In the genomic region with DNA sequence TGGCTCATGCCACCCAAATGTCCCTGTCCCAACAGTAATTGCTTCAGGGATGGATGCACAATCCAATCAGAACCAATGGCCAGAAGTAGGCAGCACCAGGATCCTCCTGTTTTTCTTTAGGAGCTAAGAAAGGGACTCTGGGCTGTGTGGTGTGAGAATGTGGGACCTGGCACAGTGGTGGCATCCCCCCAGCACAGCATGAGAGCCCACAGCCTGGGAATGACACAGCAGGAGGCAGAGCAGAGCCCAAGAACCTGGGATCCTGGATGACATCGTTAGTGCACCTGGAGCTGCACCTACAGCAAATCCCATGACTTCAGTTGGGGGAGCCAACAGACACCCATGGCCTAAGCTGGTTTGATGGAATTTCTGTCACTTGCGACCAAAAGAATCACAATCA, we compare ENCODE assay signal across 7 cellular contexts.
"Had no signal": no experiment of that assay in that cellular context is flagged by ENCODE, and none has a peak within 500 bp of the region (broad histone marks: within the 10 kb centered on the region; RNA-seq: fewer than 3 reads in every experiment).

No MANE protein-coding gene starts in this region.

- H3K27ac ChIP-seq: HL-60 had no signal

- DNase-seq: H9, HCEC 1CT, HFFc6 had no signal

- H3K27ac Mint-ChIP-seq: GM23338, HFFc6 had no signal

- ATAC-seq: HepG2 had no signal

- H3K4me3 Mint-ChIP-seq: GM23338, H9, HFFc6, IgD-negative memory B cell had no signal

- H3K4me1 Mint-ChIP-seq: IgD-negative memory B cell had no signal

- H3K4me3 ChIP-seq: GM23338 had no signal
